24 cellular contexts compared by ENCODE assay signal in the genomic region with DNA sequence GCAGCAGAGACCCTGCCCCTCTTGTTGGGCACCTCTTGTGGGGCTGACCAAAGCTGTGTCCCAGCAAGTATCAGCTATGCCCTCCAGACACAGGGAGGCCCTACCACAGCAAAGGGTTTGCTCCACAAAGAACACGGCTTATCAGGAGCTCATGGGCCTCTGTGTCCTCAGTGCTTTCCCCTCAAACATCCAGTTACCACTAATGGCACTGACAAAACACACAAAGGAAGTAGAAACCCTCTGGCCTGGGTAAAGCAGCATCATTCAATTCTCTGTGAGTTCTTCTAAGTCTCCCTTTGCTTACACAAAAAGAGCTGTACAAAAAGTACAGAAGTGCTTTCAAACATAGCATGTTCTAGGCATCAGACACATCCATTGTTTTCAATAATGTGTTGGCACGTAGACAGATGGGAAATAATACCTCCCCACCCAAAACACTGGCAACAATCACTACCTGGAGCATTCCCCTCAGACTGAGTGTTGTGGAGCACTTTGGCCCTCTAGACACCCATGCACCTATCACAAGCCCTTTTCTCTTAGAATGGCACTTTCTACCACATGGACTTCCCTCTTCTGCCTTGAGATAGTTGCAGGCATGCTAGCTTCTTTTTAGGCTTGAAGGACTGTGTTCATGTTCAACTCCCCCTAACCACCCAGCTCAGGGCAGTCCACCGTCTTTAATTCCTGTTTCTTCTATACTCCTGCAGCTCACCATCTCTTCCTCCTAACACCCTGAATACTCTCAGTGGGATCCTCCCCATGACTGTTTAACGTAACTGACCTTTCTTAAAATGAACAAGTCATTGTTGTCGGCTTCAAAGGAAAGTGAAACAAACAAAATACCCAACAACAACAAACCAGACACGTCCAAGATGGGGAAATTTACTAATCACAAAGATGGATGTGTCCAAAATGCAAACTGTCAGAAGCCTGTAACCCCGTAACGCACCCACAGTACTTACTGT. TPM values are rescaled to one million over a fixed set of nuclear protein-coding genes. Genes with fewer than 3 reads are reported as not detected.
DNase-seq lines count a peak whose midpoint lies in the region; ATAC-seq, FAIRE-seq and TF ChIP-seq lines count a peak whose summit lies in the region.
"Had no signal": no experiment of that assay in that cellular context is flagged by ENCODE, and none has a peak within 500 bp of the region (broad histone marks: within the 10 kb centered on the region; RNA-seq: fewer than 3 reads in every experiment).

No MANE protein-coding gene starts in this region.

- no peak for DNase-seq in GM12878 (ENCODE audit: low read depth, low spot score)
- DNase-seq in naive thymus-derived CD4-positive, alpha-beta T cell, result no peak
- no peak for DNase-seq in GM19240 (ENCODE audit: insufficient read length, low spot score)
- no peak for DNase-seq in H7
- DNase-seq: activated B cell treated with CpG ODN at 0.5 μM for 24 hours; activated CD4-positive, alpha-beta memory T cell treated with anti-CD3 and anti-CD28 coated beads, Interleukin-2, amount 10 ng/mL, durations not matched to agents 7 days and 5 days; adrenal gland; body of pancreas; Calu3; dorsolateral prefrontal cortex; NCI-H1436; NCI-H2107; NCI-H524; SIG-M5; stimulated activated naive CD8-positive, alpha-beta T cell treated with anti-CD3 and anti-CD28 coated beads, Interleukin-15, Interleukin-2, amounts not matched to agents 100 U/mL and 50 U/mL, for 24 hours; SW 1271 had no signal

- no TSS peak for BruUV-seq in GM12878 (replicated peaks; lab: Mats Ljungman, UMichigan)

- in situ Hi-C loops in GM12878 (cut with MboI), result no loop called here

- 34% methylated on average over 8 of the region's 8 CpGs for WGBS in GM12878 (ENCODE audit: insufficient coverage, insufficient replicate concordance, low lambda C conversion rate, missing lambda C conversion rate)

- no peaks in the 10 kb centered on the region for H3K79me2 ChIP-seq in GM12878 (ENCODE audit: control insufficient read depth, insufficient read depth, low read length)

- H3K27me3 ChIP-seq in GM12878 (replicated peaks in 1 of 2; ENCODE audit: control insufficient read depth in 2 of 2, insufficient read depth in 2 of 2, low read length in 1 of 2) (no peaks in the 10 kb centered on the region; a peak in 1 of 4 replicates), H7 (ENCODE audit: control insufficient read depth, insufficient read depth, low read length) (no peaks in the 10 kb centered on the region)
- H3K27me3 ChIP-seq in naive thymus-derived CD4-positive, alpha-beta T cell (ENCODE audit: control insufficient read depth in 2 of 2, insufficient read depth in 2 of 2, low read length in 2 of 2), result no peaks in the 10 kb centered on the region
- H3K27me3 ChIP-seq: adrenal gland, body of pancreas, dorsolateral prefrontal cortex had no signal

- H3K9me3 Mint-ChIP-seq in naive thymus-derived CD4-positive, alpha-beta T cell, result no peaks in the 10 kb centered on the region
- H3K9me3 Mint-ChIP-seq: activated B cell treated with CpG ODN at 0.5 μM for 24 hours; activated CD4-positive, alpha-beta memory T cell treated with anti-CD3 and anti-CD28 coated beads, Interleukin-2, amount 10 ng/mL, durations not matched to agents 7 days and 5 days had no signal

- H4K20me1 ChIP-seq in GM12878 (ENCODE audit: control insufficient read depth, insufficient read depth), result no peaks in the 10 kb centered on the region

- CTCF ChIA-PET in GM12878 (lab: Yijun Ruan, JAX), result interaction anchor here (0.6 to 1.1 kb wide), 2 partner anchors 8 to 133 kb away, joined by 3 to 4 read pairs; no protein-coding TSS in a partner anchor
- CTCF ChIA-PET in naive thymus-derived CD4-positive, alpha-beta T cell (lab: Charles Lee), result no interaction called here

- peak overlapping the region in 7 of 9 donors; percentile 1 to 70 (median 58) for H3K27ac Mint-ChIP-seq in naive thymus-derived CD4-positive, alpha-beta T cell
- H3K27ac Mint-ChIP-seq: activated B cell treated with CpG ODN at 0.5 μM for 24 hours; activated CD4-positive, alpha-beta memory T cell treated with anti-CD3 and anti-CD28 coated beads, Interleukin-2, amount 10 ng/mL, durations not matched to agents 7 days and 5 days had no signal

- no peaks in the 10 kb centered on the region for H3K36me3 ChIP-seq in GM12878 (ENCODE audit: control insufficient read depth in 2 of 2, insufficient read depth in 2 of 2, low read length in 1 of 2)
- H3K36me3 ChIP-seq in naive thymus-derived CD4-positive, alpha-beta T cell (ENCODE audit: control insufficient read depth in 2 of 3, insufficient read depth in 3 of 3, low read length in 3 of 3), result no peaks in the 10 kb centered on the region
- no peaks in the 10 kb centered on the region for H3K36me3 ChIP-seq in H7 (replicated peaks; ENCODE audit: control insufficient read depth, insufficient read depth, low read length)
- H3K36me3 ChIP-seq: adrenal gland had no signal

- H3K9ac ChIP-seq in GM12878 (ENCODE audit: control insufficient read depth, insufficient read depth, low read length), result no peak overlapping the region

- H3K36me3 Mint-ChIP-seq in naive thymus-derived CD4-positive, alpha-beta T cell, result no peaks in the 10 kb centered on the region

- peak overlapping the region; percentile 40 for H2AFZ ChIP-seq in GM12878 (ENCODE audit: control insufficient read depth, low read depth, low read length)

- RAD21 ChIA-PET in GM12878 (lab: Charles Lee; ENCODE audit: unreplicated experiment), result no interaction called here

- H3K9me3 ChIP-seq in GM12878 (replicated peaks; ENCODE audit: control insufficient read depth, insufficient read depth, low read length), result no peaks in the 10 kb centered on the region
- no peaks in the 10 kb centered on the region for H3K9me3 ChIP-seq in naive thymus-derived CD4-positive, alpha-beta T cell (ENCODE audit: control insufficient read depth in 2 of 3, low read length in 3 of 3)
- H3K9me3 ChIP-seq: adrenal gland, body of pancreas had no signal

- intact Hi-C loops in GM12878 (cut with micrococcal nuclease; ENCODE audit: unreplicated experiment), result no loop called here
- intact Hi-C loops in naive thymus-derived CD4-positive, alpha-beta T cell (cut with micrococcal nuclease), result no loop called here

- ATAC-seq in GM18867 (IDR thresholded peaks at IDR 0.05; ENCODE audit: unreplicated experiment) (peak; percentile 68), HG03439 (IDR thresholded peaks at IDR 0.05; ENCODE audit: unreplicated experiment) (peak; percentile 41), GM12878 (peak; percentile 62), GM18873 (IDR thresholded peaks at IDR 0.05; ENCODE audit: low FRiP score, unreplicated experiment) (no peak), HG03571 (IDR thresholded peaks at IDR 0.05; ENCODE audit: unreplicated experiment) (no peak)
- no peak for ATAC-seq in naive thymus-derived CD4-positive, alpha-beta T cell
- ATAC-seq: body of pancreas; Panc1; stimulated activated naive CD8-positive, alpha-beta T cell treated with anti-CD3 and anti-CD28 coated beads, Interleukin-15, Interleukin-2, amounts not matched to agents 100 U/mL and 50 U/mL, for 24 hours had no signal

- no peaks in the 10 kb centered on the region for H3K27me3 Mint-ChIP-seq in naive thymus-derived CD4-positive, alpha-beta T cell

- H3K4me1 ChIP-seq in GM12878 (ENCODE audit: control insufficient read depth, insufficient read depth, low read length), result no peaks in the 10 kb centered on the region
- H3K4me1 ChIP-seq in naive thymus-derived CD4-positive, alpha-beta T cell (ENCODE audit: control insufficient read depth in 2 of 2, insufficient read depth in 2 of 2, low read length in 2 of 2), result peaks cover 8 to 31% of the 10 kb centered on the region in 2 donors
- H3K4me1 ChIP-seq: adrenal gland, body of pancreas had no signal

- H3K4me3 Mint-ChIP-seq in naive thymus-derived CD4-positive, alpha-beta T cell, result peak overlapping the region in 6 of 10 donors; percentile 4 to 59 (median 26)
- H3K4me3 Mint-ChIP-seq: activated B cell treated with CpG ODN at 0.5 μM for 24 hours; activated CD4-positive, alpha-beta memory T cell treated with anti-CD3 and anti-CD28 coated beads, Interleukin-2, amount 10 ng/mL, durations not matched to agents 7 days and 5 days had no signal

- FAIRE-seq in GM12878 (lab: Jason Lieb, UNC), result peak; percentile 27
- FAIRE-seq: GM12892 had no signal

- peak overlapping the region; percentile 45; the same call in 1 of the 2 replicates for H3K4me2 ChIP-seq in GM12878 (ENCODE audit: control insufficient read depth, insufficient read depth)

- TF ChIP-seq POLR2A in GM12878 (IDR thresholded peaks at IDR 0.05; ENCODE audit: low read depth, low read length), result no peak

- POLR2A ChIA-PET in GM12878 (lab: Charles Lee), result interaction anchor here (1.9 kb wide), 1 partner anchor 10 kb away, joined by 5 read pairs; no protein-coding TSS in a partner anchor
- POLR2A ChIA-PET in naive thymus-derived CD4-positive, alpha-beta T cell (lab: Charles Lee), result no interaction called here

- no peak for TF ChIP-seq CTCF in GM12878 (IDR thresholded peaks at IDR 0.05 in 2 of 3, conservative IDR thresholded peaks at IDR 0.05 in 1 of 3; ENCODE audit: control insufficient read depth in 2 of 3, extremely low read depth in 1 of 3, insufficient read depth in 1 of 3, low read depth in 3 of 3, low read length in 3 of 3)

- peaks cover 13 to 53% (median 44%) of the 10 kb centered on the region in 7 donors for H3K4me1 Mint-ChIP-seq in naive thymus-derived CD4-positive, alpha-beta T cell
- H3K4me1 Mint-ChIP-seq: activated B cell treated with CpG ODN at 0.5 μM for 24 hours had no signal

- no peak for TF ChIP-seq RAD21 in GM12878 (IDR thresholded peaks at IDR 0.05; ENCODE audit: insufficient read depth, low read depth, low read length)

- TF ChIP-seq EP300 in GM12878 (IDR thresholded peaks at IDR 0.05; ENCODE audit: borderline replicate concordance in 1 of 2, control insufficient read depth in 1 of 2, low read depth in 2 of 2, low read length in 2 of 2), result no peak

- no peak overlapping the region for H3K27ac ChIP-seq in GM12878 (ENCODE audit: control insufficient read depth, insufficient read depth)
- no peak overlapping the region for H3K27ac ChIP-seq in naive thymus-derived CD4-positive, alpha-beta T cell (ENCODE audit: low read depth, low read length)
- H3K27ac ChIP-seq: adrenal gland, body of pancreas, C4-2B had no signal

- H3K4me3 ChIP-seq in GM12878 (no peak overlapping the region), H7 (ENCODE audit: insufficient read depth, low read depth, low read length) (no peak overlapping the region)
- no peak overlapping the region for H3K4me3 ChIP-seq in naive thymus-derived CD4-positive, alpha-beta T cell (ENCODE audit: low read length)
- H3K4me3 ChIP-seq: adrenal gland, body of pancreas, dorsolateral prefrontal cortex, skin epidermis had no signal

- SMC1A ChIA-PET in GM12878 (lab: Charles Lee; ENCODE audit: uncharacterized antibody, unreplicated experiment), result interaction anchor here (0.7 to 3.0 kb wide), 4 partner anchors 9 to 72 kb away, joined by 3 to 15 read pairs (median 4); no protein-coding TSS in a partner anchor

RNA-seq across cellular contexts. Expression of a gene that starts 43.5 kb away (rescaled TPM):
- total RNA-seq in GM12878 (2013; cell fraction: nucleolus; rRNA removed), result 1.5 and 1.9 TPM in 2 replicates
- total RNA-seq in GM12878 (2014; rRNA removed), result under 0.01 and 0.16 TPM in 2 replicates
- 0.04 and 0.09 TPM in 2 replicates for total RNA-seq in GM12878 (2014; rRNA removed; fragmentation: Illumina TruSeq; extraction: Trizol)
- 0.08 and 0.38 TPM in 2 replicates for total RNA-seq in GM12878 (2021)
- 0.10 TPM for polyA plus RNA-seq in GM12878 (2011; ENCODE audit: low read depth)
- 1.1 TPM in 2 replicates for polyA plus RNA-seq in GM12878 (2011; rRNA removed)
- polyA plus RNA-seq in GM12878 (2011; cell fraction: cytosol; rRNA removed), result 0.76 and 1.1 TPM in 2 replicates
- 2.4 and 2.6 TPM in 2 replicates for polyA plus RNA-seq in GM12878 (2011; cell fraction: nucleus; rRNA removed)
- 0.11 and 0.13 TPM in 2 replicates for polyA plus RNA-seq in GM12878 (2012)
- 0.15 and 0.67 TPM in 2 replicates for polyA plus RNA-seq in GM12878 (2014; fragmentation: Illumina TruSeq; extraction: Trizol)
- not detected for polyA plus RNA-seq in GM12878 (2014; fragmentation: Nextera tagmentation; extraction: Ambion mirVana)
- 0.03 and 0.05 TPM in 2 replicates for polyA plus RNA-seq in GM12878 (2014; rRNA removed)
- under 1 TPM; 0.05 to 0.06 TPM for polyA plus RNA-seq in GM12878 (2016; fragmentation: Nextera tagmentation; extraction: Ambion mirVana)
- 2.5 and 2.9 TPM in 2 replicates for polyA minus RNA-seq in GM12878 (2011; rRNA and poly(A)+ RNA removed)
- 0.83 and 1.2 TPM in 2 replicates for polyA minus RNA-seq in GM12878 (2011; cell fraction: cytosol; rRNA and poly(A)+ RNA removed)
- polyA minus RNA-seq in GM12878 (2011; cell fraction: nucleus; rRNA and poly(A)+ RNA removed), result 1.9 and 4.3 TPM in 2 replicates
- 1 to 10 TPM in 4 of 5 experiments, under 1 TPM in 1; 0.48 to 1.4 (median 1.3) TPM for total RNA-seq in naive thymus-derived CD4-positive, alpha-beta T cell
- under 1 TPM; 0.18 to 0.23 TPM for polyA plus RNA-seq in naive thymus-derived CD4-positive, alpha-beta T cell
- total RNA-seq in H7 (2014; rRNA removed; shearing (Covaris generic)), result 2.4 and 3.1 TPM in 2 replicates

RNA-seq across cellular contexts. Expression of a gene that starts 44.4 kb away (rescaled TPM):
- 61.3 and 70.2 TPM in 2 replicates for total RNA-seq in GM12878 (2013; cell fraction: nucleolus; rRNA removed)
- total RNA-seq in GM12878 (2014; rRNA removed), result 8.4 and 9.4 TPM in 2 replicates
- 13.6 and 15.1 TPM in 2 replicates for total RNA-seq in GM12878 (2014; rRNA removed; fragmentation: Illumina TruSeq; extraction: Trizol)
- 18.4 and 21.9 TPM in 2 replicates for total RNA-seq in GM12878 (2021)
- polyA plus RNA-seq in GM12878 (2011; ENCODE audit: low read depth), result 8.1 TPM
- polyA plus RNA-seq in GM12878 (2011; rRNA removed), result 16.9 and 23.7 TPM in 2 replicates
- 5.7 and 9.3 TPM in 2 replicates for polyA plus RNA-seq in GM12878 (2011; cell fraction: cytosol; rRNA removed)
- polyA plus RNA-seq in GM12878 (2011; cell fraction: nucleus; rRNA removed), result 13.9 and 16.4 TPM in 2 replicates
- polyA plus RNA-seq in GM12878 (2012), result 10.5 and 16.5 TPM in 2 replicates
- 12.3 and 16.1 TPM in 2 replicates for polyA plus RNA-seq in GM12878 (2014; fragmentation: Illumina TruSeq; extraction: Trizol)
- 10 to 100 TPM; 10.4 to 16.0 TPM for polyA plus RNA-seq in GM12878 (2014; fragmentation: Nextera tagmentation; extraction: Ambion mirVana)
- polyA plus RNA-seq in GM12878 (2014; rRNA removed), result 9.5 and 10.4 TPM in 2 replicates
- polyA plus RNA-seq in GM12878 (2016; fragmentation: Nextera tagmentation; extraction: Ambion mirVana), result 10 to 100 TPM; 24.7 to 27.7 TPM
- polyA minus RNA-seq in GM12878 (2011; rRNA and poly(A)+ RNA removed), result 16.8 and 17.3 TPM in 2 replicates
- 5.1 and 8.7 TPM in 2 replicates for polyA minus RNA-seq in GM12878 (2011; cell fraction: cytosol; rRNA and poly(A)+ RNA removed)
- polyA minus RNA-seq in GM12878 (2011; cell fraction: nucleus; rRNA and poly(A)+ RNA removed), result 10.9 and 19.6 TPM in 2 replicates
- 10 to 100 TPM; 29.3 to 45.6 (median 38.3) TPM for total RNA-seq in naive thymus-derived CD4-positive, alpha-beta T cell
- polyA plus RNA-seq in naive thymus-derived CD4-positive, alpha-beta T cell, result 10 to 100 TPM; 22.6 to 31.5 TPM
- 10.3 and 12.1 TPM in 2 replicates for total RNA-seq in H7 (2014; rRNA removed; shearing (Covaris generic))

RNA-seq across cellular contexts. Expression of a gene that starts 56.7 kb away (rescaled TPM):
- 17.2 and 18.1 TPM in 2 replicates for total RNA-seq in GM12878 (2013; cell fraction: nucleolus; rRNA removed)
- total RNA-seq in GM12878 (2014; rRNA removed), result 5.7 and 6.9 TPM in 2 replicates
- total RNA-seq in GM12878 (2014; rRNA removed; fragmentation: Illumina TruSeq; extraction: Trizol), result 9.9 and 10.1 TPM in 2 replicates
- 5.7 and 6.5 TPM in 2 replicates for total RNA-seq in GM12878 (2021)
- 3.1 TPM for polyA plus RNA-seq in GM12878 (2011; ENCODE audit: low read depth)
- polyA plus RNA-seq in GM12878 (2011; rRNA removed), result 10.2 and 13.9 TPM in 2 replicates
- 4.7 and 5.0 TPM in 2 replicates for polyA plus RNA-seq in GM12878 (2011; cell fraction: cytosol; rRNA removed)
- polyA plus RNA-seq in GM12878 (2011; cell fraction: nucleus; rRNA removed), result 5.4 and 6.5 TPM in 2 replicates
- 4.0 and 4.7 TPM in 2 replicates for polyA plus RNA-seq in GM12878 (2012)
- polyA plus RNA-seq in GM12878 (2014; fragmentation: Illumina TruSeq; extraction: Trizol), result 11.2 and 11.6 TPM in 2 replicates
- polyA plus RNA-seq in GM12878 (2014; fragmentation: Nextera tagmentation; extraction: Ambion mirVana), result 1 to 10 TPM; 3.4 to 3.6 TPM
- polyA plus RNA-seq in GM12878 (2014; rRNA removed), result 5.6 and 6.3 TPM in 2 replicates
- 1 to 10 TPM; 3.6 to 4.1 TPM for polyA plus RNA-seq in GM12878 (2016; fragmentation: Nextera tagmentation; extraction: Ambion mirVana)
- 6.9 and 9.1 TPM in 2 replicates for polyA minus RNA-seq in GM12878 (2011; rRNA and poly(A)+ RNA removed)
- polyA minus RNA-seq in GM12878 (2011; cell fraction: cytosol; rRNA and poly(A)+ RNA removed), result 3.6 and 4.2 TPM in 2 replicates
- 2.8 and 5.3 TPM in 2 replicates for polyA minus RNA-seq in GM12878 (2011; cell fraction: nucleus; rRNA and poly(A)+ RNA removed)
- total RNA-seq in naive thymus-derived CD4-positive, alpha-beta T cell, result 10 to 100 TPM in 3 of 5 experiments, 1 to 10 TPM in 2; 4.2 to 17.2 (median 12.9) TPM
- 1 to 10 TPM; 2.0 to 3.5 TPM for polyA plus RNA-seq in naive thymus-derived CD4-positive, alpha-beta T cell
- total RNA-seq in H7 (2014; rRNA removed; shearing (Covaris generic)), result 9.1 and 12.5 TPM in 2 replicates

Comparison
In these comparisons a context has a peak if more than half of its experiments do, and no peak if none do; other contexts are left out.
1. ATAC-seq: peak in GM18867 (single experiment), HG03439 (single experiment) and GM12878 (single experiment); none in naive thymus-derived CD4-positive, alpha-beta T cell (single experiment), GM18873 (single experiment) and HG03571 (single experiment).